In the genomic region with DNA sequence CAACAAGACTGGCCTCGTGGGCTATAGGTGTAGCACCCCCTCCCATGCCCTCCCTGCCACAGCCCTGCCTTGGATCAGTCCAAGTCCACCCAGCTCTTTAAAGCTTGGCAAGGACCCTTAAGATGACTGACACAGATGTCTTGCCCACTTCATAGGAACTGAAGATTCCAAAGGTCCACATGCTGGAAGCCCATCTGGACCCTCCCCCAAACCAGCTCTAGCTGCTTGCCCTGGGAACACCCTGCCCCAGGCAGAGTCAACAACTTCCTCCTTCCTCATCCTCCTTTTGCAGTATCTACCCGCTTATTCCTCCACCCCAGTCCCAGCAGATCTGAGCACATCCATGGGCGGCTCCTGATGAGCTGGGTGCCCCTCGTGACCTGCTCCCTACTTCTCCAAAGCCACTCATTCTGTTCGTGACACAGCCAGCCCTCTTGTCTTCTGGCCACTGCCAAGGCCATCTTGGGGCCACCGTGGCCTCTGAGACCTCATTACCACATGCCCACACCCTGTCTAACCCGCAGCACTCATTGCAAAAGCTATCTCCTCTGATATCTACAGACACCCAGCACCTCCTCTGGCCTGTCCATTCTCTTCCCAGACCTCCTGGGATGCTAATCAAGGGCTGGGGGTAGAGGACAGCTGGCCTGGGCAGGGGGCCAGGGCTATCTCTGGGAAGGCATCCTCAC, we compare ENCODE assay signal across 9 cellular contexts. TPM values are rescaled to one million over a fixed set of nuclear protein-coding genes. Genes with fewer than 3 reads are reported as not detected.
DNase-seq lines count a peak whose midpoint lies in the region; ATAC-seq lines count a peak whose summit lies in the region.
"Had no signal": no experiment of that assay in that cellular context is flagged by ENCODE, and none has a peak within 500 bp of the region (broad histone marks: within the 10 kb centered on the region; RNA-seq: fewer than 3 reads in every experiment).

No MANE protein-coding gene starts in this region.

- POLR2A ChIA-PET in T-cell (lab: Charles Lee) = interaction anchor here in 1 of 2 donors (0.5 kb wide), 1 partner anchor 85 kb away, joined by 8 read pairs; no protein-coding TSS in a partner anchor

- ATAC-seq in T-cell (replicated peaks in 1 of 4) (no peak), left ventricle myocardium superior (no peak), GM18511 (IDR thresholded peaks at IDR 0.05; ENCODE audit: unreplicated experiment) (no peak), GM18517 (IDR thresholded peaks at IDR 0.05; ENCODE audit: unreplicated experiment) (no peak), GM19455 (IDR thresholded peaks at IDR 0.05; ENCODE audit: unreplicated experiment) (no peak)

- intact Hi-C loops in left ventricle myocardium superior (cut with micrococcal nuclease) = no loop called here

- H3K27me3 Mint-ChIP-seq in T-cell = no peaks in the 10 kb centered on the region

- peak overlapping the region in 2 of 3 donors; percentile 76 to 77 for H3K4me3 Mint-ChIP-seq in T-cell

- H3K79me2 ChIP-seq in Karpas-422 (ENCODE audit: low read length) = peaks cover 22% of the 10 kb centered on the region

- no peaks in the 10 kb centered on the region for H4K20me1 ChIP-seq in Karpas-422 (ENCODE audit: insufficient read depth, low read depth, low read length)

- H3K27ac ChIP-seq in Karpas-422 (ENCODE audit: low read length) = no peak overlapping the region
- H3K27ac ChIP-seq in substantia nigra (ENCODE audit: low read depth, low read length, poor library complexity, severe bottlenecking) = peak overlapping the region; percentile 70

- peaks cover 18 to 24% (median 21%) of the 10 kb centered on the region in 3 donors for H3K4me1 Mint-ChIP-seq in T-cell

- peak overlapping the region; percentile 73 for H3K4me2 ChIP-seq in Karpas-422 (ENCODE audit: low read depth, low read length, poor library complexity, severe bottlenecking)

- H3K4me3 ChIP-seq in Karpas-422 (ENCODE audit: low read length) = no peak overlapping the region
- H3K4me3 ChIP-seq: breast epithelium had no signal

- no peak for DNase-seq in Karpas-422
- peak in 2 of 34 experiments; percentile 21 to 41 for DNase-seq in T-cell
- peak; percentile 62 for DNase-seq in left ventricle myocardium superior
- DNase-seq in substantia nigra (lab: John Stamatoyannopoulos, UW) = peak in 9 of 49 donors; percentile 12 to 44 (median 30)

- H3K27me3 ChIP-seq in Karpas-422 (ENCODE audit: low read length) = no peaks in the 10 kb centered on the region
- H3K27me3 ChIP-seq: breast epithelium had no signal

- H3K4me1 ChIP-seq in Karpas-422 (ENCODE audit: low read length) = peaks cover 53% of the 10 kb centered on the region

- H3K9me3 ChIP-seq in Karpas-422 (ENCODE audit: low read length) = no peaks in the 10 kb centered on the region
- H3K9me3 ChIP-seq: breast epithelium had no signal

- H3K36me3 Mint-ChIP-seq in T-cell = no peaks in the 10 kb centered on the region

- H3K9me3 Mint-ChIP-seq in T-cell = no peaks in the 10 kb centered on the region

- peak overlapping the region in 1 of 2 donors; percentile 23 for H3K27ac Mint-ChIP-seq in T-cell

- CTCF ChIA-PET in T-cell (lab: Charles Lee) = interaction anchor here (0.5 to 3.2 kb wide), 8 partner anchors 9 to 359 kb away, joined by 3 to 25 read pairs (median 3); no protein-coding TSS in a partner anchor

- peaks cover 8% of the 10 kb centered on the region; the same call in 1 of the 2 replicates for H3K36me3 ChIP-seq in Karpas-422 (ENCODE audit: insufficient read depth, low read length)
- H3K36me3 ChIP-seq: breast epithelium had no signal

- H2AFZ ChIP-seq in Karpas-422 (ENCODE audit: low read length) = no peak overlapping the region; the same call in 1 of the 2 replicates

- no peaks in the 10 kb centered on the region for H3K9me2 ChIP-seq in Karpas-422 (replicated peaks; ENCODE audit: insufficient read depth, low read length)

- peak overlapping the region; percentile 37 for H3K9ac ChIP-seq in Karpas-422 (ENCODE audit: low read length)

RNA-seq across cellular contexts. Expression of gene PFKFB4, which starts 2.0 kb away (rescaled TPM):
- 55.2 and 89.6 TPM in 2 replicates for total RNA-seq in Karpas-422 (2014; rRNA removed; shearing (Covaris generic); ENCODE audit: low replicate concordance)
- total RNA-seq in T-cell (1 to 10 TPM; 1.8 to 4.2 (median 2.4) TPM), left ventricle myocardium superior (2.2 TPM)

RNA-seq across cellular contexts. Expression of gene UCN2, which starts 5.0 kb away (rescaled TPM):
- not detected in 2 replicates for total RNA-seq in Karpas-422 (2014; rRNA removed; shearing (Covaris generic); ENCODE audit: low replicate concordance)
- total RNA-seq in T-cell (under 1 TPM in 1 of 5 donors, not detected in 4; 0.16 TPM), left ventricle myocardium superior (0.17 TPM)
- total RNA-seq: left colon had no signal

RNA-seq across cellular contexts. Expression of gene COL7A1, which starts 36.5 kb away (rescaled TPM):
- total RNA-seq in Karpas-422 (2014; rRNA removed; shearing (Covaris generic); ENCODE audit: low replicate concordance) = 0.78 and 13.0 TPM in 2 replicates
- total RNA-seq in T-cell = 1 to 10 TPM in 3 of 5 donors, under 1 TPM in 2; 0.33 to 2.3 (median 1.3) TPM
- 24.5 TPM for total RNA-seq in left ventricle myocardium superior

RNA-seq across cellular contexts. Expression of gene UQCRC1, which starts 50.9 kb away (rescaled TPM):
- 80.3 and 165 TPM in 2 replicates for total RNA-seq in Karpas-422 (2014; rRNA removed; shearing (Covaris generic); ENCODE audit: low replicate concordance)
- total RNA-seq in T-cell (100 to 1,000 TPM in 2 of 5 donors, 10 to 100 TPM in 3; 93.0 to 109 (median 98.4) TPM), left ventricle myocardium superior (1,236 TPM)

RNA-seq across cellular contexts. Expression of gene SHISA5, which starts 54.6 kb away (rescaled TPM):
- total RNA-seq in Karpas-422 (2014; rRNA removed; shearing (Covaris generic); ENCODE audit: low replicate concordance) = 141 and 149 TPM in 2 replicates
- 100 to 1,000 TPM; 156 to 258 (median 217) TPM for total RNA-seq in T-cell
- total RNA-seq in left ventricle myocardium superior = 39.1 TPM

Comparison
In these comparisons a context has a peak if more than half of its experiments do, and no peak if none do; other contexts are left out.
1. RNA of gene PFKFB4, which starts 2.0 kb away (total RNA-seq): 55.2 to 89.6 TPM in Karpas-422; 1.8 to 4.2 TPM in T-cell and 2.2 TPM in left ventricle myocardium superior (single experiment); every median in the first group is over 10 times any median in the second.